Comparison of ENCODE assay signal across 8 cellular contexts in the genomic region with DNA sequence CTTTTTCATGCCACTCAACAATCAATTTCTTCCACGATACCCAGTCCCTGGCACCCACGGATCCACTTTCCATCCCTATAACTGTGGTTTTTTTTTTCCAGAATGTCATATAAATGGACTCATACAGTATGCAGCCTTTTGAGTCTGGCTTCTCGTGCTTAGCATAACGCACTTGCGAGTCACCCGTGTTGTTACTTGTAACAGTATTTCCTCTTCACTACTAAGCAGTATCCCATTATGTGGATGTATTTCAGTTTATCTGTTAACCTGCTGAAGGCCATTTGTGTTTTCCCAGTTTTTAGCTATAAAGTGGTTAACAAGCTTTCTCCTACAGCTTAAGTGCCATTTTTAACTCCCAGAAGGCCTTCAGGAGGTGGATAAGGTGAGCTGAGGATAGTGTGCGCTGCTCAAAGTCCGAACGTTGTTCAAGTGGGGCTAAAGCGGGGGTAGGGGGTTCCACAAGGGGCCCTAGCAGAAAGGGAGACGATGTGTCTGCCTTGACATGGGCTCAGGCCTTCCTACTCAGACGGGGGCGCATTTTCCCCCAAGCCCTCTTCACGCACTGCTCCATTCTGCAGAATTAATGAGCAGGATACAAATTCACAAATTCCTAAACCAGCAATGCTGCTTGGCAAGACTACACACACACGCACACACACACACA. TPM values are rescaled to one million over a fixed set of nuclear protein-coding genes. Genes with fewer than 3 reads are reported as not detected.
DNase-seq lines count a peak whose midpoint lies in the region; ATAC-seq and TF ChIP-seq lines count a peak whose summit lies in the region.

No MANE protein-coding gene starts in this region.

- H4K20me1 ChIP-seq in Loucy (ENCODE audit: insufficient read depth, low read length, poor library complexity, severe bottlenecking), result peaks cover 63% of the 10 kb centered on the region

- H3K9me3 Mint-ChIP-seq in activated naive CD4-positive, alpha-beta T cell treated with anti-CD3 and anti-CD28 coated beads, Interleukin-2, amount 50 U/mL, for 72 hours, result no peaks in the 10 kb centered on the region

- H3K27ac Mint-ChIP-seq in activated naive CD4-positive, alpha-beta T cell treated with anti-CD3 and anti-CD28 coated beads, Interleukin-2, amount 50 U/mL, for 72 hours, result peak overlapping the region; percentile 95 to 98

- H3K36me3 ChIP-seq in ACC112 (ENCODE audit: insufficient read depth, low read length) (peaks cover 15% of the 10 kb centered on the region; the same call in 1 of the 2 replicates), Loucy (ENCODE audit: insufficient read depth, low read length) (peaks cover 10% of the 10 kb centered on the region; the same call in 1 of the 2 replicates), rectal smooth muscle tissue (ENCODE audit: control insufficient read depth, insufficient read depth, low read length) (peaks cover under 1% of the 10 kb centered on the region)

- H3K4me3 ChIP-seq in ACC112 (ENCODE audit: low read depth, low read length) (peak overlapping the region; percentile 90), Loucy (ENCODE audit: low read length, poor library complexity, severe bottlenecking) (peak overlapping the region; percentile 81), rectal smooth muscle tissue (ENCODE audit: low read length) (peak overlapping the region; percentile 88)

- peaks cover 12% of the 10 kb centered on the region; the same call in 1 of the 2 replicates for H3F3A ChIP-seq in Loucy (ENCODE audit: low read depth)

- H3K36me3 Mint-ChIP-seq in activated naive CD4-positive, alpha-beta T cell treated with anti-CD3 and anti-CD28 coated beads, Interleukin-2, amount 50 U/mL, for 72 hours, result peaks cover 11 to 32% of the 10 kb centered on the region in 2 donors

- TF ChIP-seq CTCF in GM13977 (IDR thresholded peaks at IDR 0.05; ENCODE audit: extremely low read depth, insufficient read depth, missing control alignments), result peak; percentile 32
- TF ChIP-seq CTCF in Loucy (conservative IDR thresholded peaks at IDR 0.05; ENCODE audit: low read length), result peak; percentile 14; the same call in 1 of the 2 replicates

- peak; percentile 1 to 9 for ATAC-seq in activated naive CD4-positive, alpha-beta T cell treated with anti-CD3 and anti-CD28 coated beads, Interleukin-2, amount 50 U/mL, for 72 hours
- ATAC-seq in left cardiac atrium, result peak; percentile 19 to 20

- DNase-seq in GM13977 (ENCODE audit: low spot score) (no peak), left cardiac atrium (no peak), GM19238 (ENCODE audit: insufficient read length, low spot score) (no peak)
- no peak for DNase-seq in activated naive CD4-positive, alpha-beta T cell treated with anti-CD3 and anti-CD28 coated beads, Interleukin-2, amount 50 U/mL, for 72 hours (ENCODE audit: low spot score in 2 of 2)
- DNase-seq in stimulated activated CD4-positive, alpha-beta T cell treated with anti-CD3 and anti-CD28 coated beads, Interleukin-4, amount 100 ng/mL, for 24 hours, result no peak

- H3K9me2 ChIP-seq in Loucy (replicated peaks; ENCODE audit: low read depth, low read length), result no peaks in the 10 kb centered on the region

- H3K27ac ChIP-seq in ACC112 (ENCODE audit: low read depth, low read length), result peak overlapping the region; percentile 99
- H3K27ac ChIP-seq in rectal smooth muscle tissue (ENCODE audit: low read depth, low read length), result peak overlapping the region; percentile 93

- no peaks in the 10 kb centered on the region for H3K27me3 ChIP-seq in ACC112 (ENCODE audit: insufficient read depth, low read length)
- H3K27me3 ChIP-seq in Loucy (ENCODE audit: insufficient read depth, low read length, poor library complexity, severe bottlenecking), result no peaks in the 10 kb centered on the region
- no peaks in the 10 kb centered on the region for H3K27me3 ChIP-seq in rectal smooth muscle tissue (ENCODE audit: control insufficient read depth, insufficient read depth, low read length)

- H3K4me2 ChIP-seq in Loucy (ENCODE audit: low read depth, low read length, poor library complexity, severe bottlenecking), result peak overlapping the region; percentile 98

- intact Hi-C loops in left cardiac atrium (cut with DNase I), result no loop called here

- no peaks in the 10 kb centered on the region for H3K9me3 ChIP-seq in Loucy (ENCODE audit: insufficient read depth, low read depth, low read length)

- peak overlapping the region; percentile 89 for H3K9ac ChIP-seq in Loucy (ENCODE audit: low read depth, low read length, poor library complexity, severe bottlenecking)
- H3K9ac ChIP-seq in rectal smooth muscle tissue (ENCODE audit: low read length), result peak overlapping the region; percentile 68

- in situ Hi-C loops in GM13977 (cut with MboI; ENCODE audit: low pct_unique_long_range_greater_than_20kb, low sequenced_read_pairs, unreplicated experiment), result no loop called here

- H3K4me1 ChIP-seq in ACC112 (ENCODE audit: control insufficient read depth, insufficient read depth, low read length, unreplicated experiment) (peaks cover 39% of the 10 kb centered on the region), Loucy (ENCODE audit: insufficient read depth, low read length, poor library complexity, severe bottlenecking) (peaks cover 64% of the 10 kb centered on the region), rectal smooth muscle tissue (ENCODE audit: control insufficient read depth, insufficient read depth, low read length) (peaks cover 7% of the 10 kb centered on the region)

- H3K79me2 ChIP-seq in ACC112 (ENCODE audit: control insufficient read depth, insufficient read depth, low read length, unreplicated experiment) (peaks cover 92% of the 10 kb centered on the region), Loucy (ENCODE audit: insufficient read depth, low read length) (peaks cover 91% of the 10 kb centered on the region)

- H2AFZ ChIP-seq in ACC112 (ENCODE audit: low read length, unreplicated experiment), result no peak overlapping the region
- H2AFZ ChIP-seq in Loucy (ENCODE audit: low read length), result peak overlapping the region; percentile 73; the same call in 1 of the 2 replicates

RNA-seq across cellular contexts. Expression of a gene that starts 0.8 kb away (rescaled TPM):
- 100 to 1,000 TPM; 189 to 332 TPM for total RNA-seq in activated naive CD4-positive, alpha-beta T cell treated with anti-CD3 and anti-CD28 coated beads, Interleukin-2, amount 50 U/mL, for 72 hours
- 10 to 100 TPM; 70.1 to 80.1 TPM for total RNA-seq in left cardiac atrium

RNA-seq across cellular contexts. Expression of a gene that starts 39.6 kb away (rescaled TPM):
- under 1 TPM; 0.09 to 0.10 TPM for total RNA-seq in activated naive CD4-positive, alpha-beta T cell treated with anti-CD3 and anti-CD28 coated beads, Interleukin-2, amount 50 U/mL, for 72 hours
- total RNA-seq in left cardiac atrium, result under 1 TPM in 1 of 2 donors, not detected in 1; 0.05 TPM

RNA-seq across cellular contexts. Expression of a gene that starts 48.8 kb away (rescaled TPM):
- total RNA-seq in activated naive CD4-positive, alpha-beta T cell treated with anti-CD3 and anti-CD28 coated beads, Interleukin-2, amount 50 U/mL, for 72 hours, result 100 to 1,000 TPM in 1 of 2 donors, 10 to 100 TPM in 1; 99.5 to 113 TPM
- 10 to 100 TPM; 45.8 to 57.9 TPM for total RNA-seq in left cardiac atrium
